11 cellular contexts compared by ENCODE assay signal in the genomic region with DNA sequence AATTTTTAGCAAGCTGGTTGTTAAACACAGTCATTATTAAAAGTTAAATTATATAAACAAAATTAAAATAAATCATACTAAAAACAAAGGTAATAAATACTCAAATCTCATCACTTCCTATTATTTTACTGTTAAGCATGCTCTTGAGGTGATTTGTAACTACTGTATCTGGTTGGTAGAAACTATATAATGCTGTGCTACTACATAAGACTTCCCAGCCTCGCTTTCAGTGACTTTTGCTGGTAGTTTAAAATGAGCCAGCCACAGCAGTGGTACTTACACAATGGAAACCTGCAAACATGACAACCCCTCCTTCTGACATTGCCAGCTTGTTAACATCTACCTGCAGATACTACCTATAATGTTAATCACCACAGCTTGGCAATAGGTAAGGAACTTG.
DNase-seq lines count a peak whose midpoint lies in the region; ATAC-seq and TF ChIP-seq lines count a peak whose summit lies in the region.
"Had no signal": no experiment of that assay in that cellular context is flagged by ENCODE, and none has a peak within 500 bp of the region (broad histone marks: within the 10 kb centered on the region; RNA-seq: fewer than 3 reads in every experiment).

No MANE protein-coding gene starts in this region.

- no peaks in the 10 kb centered on the region for H3K9me3 ChIP-seq in vagina

- no peaks in the 10 kb centered on the region for H3K27me3 Mint-ChIP-seq in stimulated activated naive CD8-positive, alpha-beta T cell treated with anti-CD3 and anti-CD28 coated beads, Interleukin-15, Interleukin-2, amounts not matched to agents 100 ng/mL and 50 ng/mL, for 24 hours
- H3K27me3 Mint-ChIP-seq in activated CD4-positive, alpha-beta memory T cell treated with anti-CD3 and anti-CD28 coated beads for 36 hours, result no peaks in the 10 kb centered on the region
- H3K27me3 Mint-ChIP-seq: B cell had no signal

- H3K36me3 ChIP-seq in vagina, result no peaks in the 10 kb centered on the region

- TF ChIP-seq POLR2A in vagina (IDR thresholded peaks at IDR 0.05), result no peak

- peaks cover 47% of the 10 kb centered on the region for H3K36me3 Mint-ChIP-seq in stimulated activated naive CD8-positive, alpha-beta T cell treated with anti-CD3 and anti-CD28 coated beads, Interleukin-15, Interleukin-2, amounts not matched to agents 100 ng/mL and 50 ng/mL, for 24 hours (ENCODE audit: low read depth)
- peaks cover 23% of the 10 kb centered on the region for H3K36me3 Mint-ChIP-seq in activated CD4-positive, alpha-beta memory T cell treated with anti-CD3 and anti-CD28 coated beads for 36 hours

- H3K4me1 ChIP-seq in vagina, result peaks cover 19% of the 10 kb centered on the region

- no peak for DNase-seq in stimulated activated naive CD8-positive, alpha-beta T cell treated with anti-CD3 and anti-CD28 coated beads, Interleukin-15, Interleukin-2, amounts not matched to agents 100 U/mL and 50 U/mL, for 24 hours
- no peak for DNase-seq in activated CD4-positive, alpha-beta memory T cell treated with anti-CD3 and anti-CD28 coated beads for 36 hours
- DNase-seq in vagina (ENCODE audit: extremely low spot score in 2 of 2) (no peak), COR-L47 (lab: John Stamatoyannopoulos, UW) (no peak), substantia nigra (lab: John Stamatoyannopoulos, UW) (no peak), NCI-H146 treated with DMSO at 0.1 percent for 48 hours (lab: John Stamatoyannopoulos, UW; ENCODE audit: unreplicated experiment) (no peak)
- DNase-seq: foreskin keratinocyte, NCI-H1930 had no signal

- ATAC-seq in stimulated activated naive CD8-positive, alpha-beta T cell treated with anti-CD3 and anti-CD28 coated beads, Interleukin-15, Interleukin-2, amounts not matched to agents 100 U/mL and 50 U/mL, for 24 hours, result no peak
- peak; percentile 49 for ATAC-seq in HG02943 (IDR thresholded peaks at IDR 0.05; ENCODE audit: low read depth, unreplicated experiment)
- ATAC-seq: foreskin keratinocyte had no signal

- H3K27me3 ChIP-seq in vagina, result no peaks in the 10 kb centered on the region
- H3K27me3 ChIP-seq: foreskin keratinocyte had no signal

- intact Hi-C loops in activated CD4-positive, alpha-beta memory T cell treated with anti-CD3 and anti-CD28 coated beads for 36 hours (cut with micrococcal nuclease), result loop anchor here (1.0 to 5.0 kb wide), 8 partner anchors 14 to 204 kb away; no protein-coding TSS in a partner anchor
- intact Hi-C loops in vagina (cut with DNase I), result no loop called here

- POLR2A ChIA-PET in activated CD4-positive, alpha-beta memory T cell treated with anti-CD3 and anti-CD28 coated beads for 36 hours (lab: Charles Lee), result interaction anchor here (0.8 to 1.9 kb wide), 8 partner anchors 35 to 204 kb away, joined by 3 to 11 read pairs (median 4); no protein-coding TSS in a partner anchor

- TF ChIP-seq CTCF in vagina (IDR thresholded peaks at IDR 0.05), result no peak

- H3K4me1 Mint-ChIP-seq in stimulated activated naive CD8-positive, alpha-beta T cell treated with anti-CD3 and anti-CD28 coated beads, Interleukin-15, Interleukin-2, amounts not matched to agents 100 ng/mL and 50 ng/mL, for 24 hours (ENCODE audit: low read depth), result peaks cover 45% of the 10 kb centered on the region
- peaks cover 33% of the 10 kb centered on the region for H3K4me1 Mint-ChIP-seq in activated CD4-positive, alpha-beta memory T cell treated with anti-CD3 and anti-CD28 coated beads for 36 hours (ENCODE audit: low read depth)

- no peak overlapping the region for H3K4me3 Mint-ChIP-seq in stimulated activated naive CD8-positive, alpha-beta T cell treated with anti-CD3 and anti-CD28 coated beads, Interleukin-15, Interleukin-2, amounts not matched to agents 100 ng/mL and 50 ng/mL, for 24 hours
- no peak overlapping the region for H3K4me3 Mint-ChIP-seq in activated CD4-positive, alpha-beta memory T cell treated with anti-CD3 and anti-CD28 coated beads for 36 hours
- H3K4me3 Mint-ChIP-seq: B cell had no signal

- H3K9me3 Mint-ChIP-seq in stimulated activated naive CD8-positive, alpha-beta T cell treated with anti-CD3 and anti-CD28 coated beads, Interleukin-15, Interleukin-2, amounts not matched to agents 100 ng/mL and 50 ng/mL, for 24 hours, result no peaks in the 10 kb centered on the region
- H3K9me3 Mint-ChIP-seq in activated CD4-positive, alpha-beta memory T cell treated with anti-CD3 and anti-CD28 coated beads for 36 hours, result no peaks in the 10 kb centered on the region

- peak overlapping the region; percentile 63 for H3K27ac ChIP-seq in vagina
- no peak overlapping the region for H3K27ac ChIP-seq in substantia nigra (ENCODE audit: low read depth, low read length, poor library complexity, severe bottlenecking)
- H3K27ac ChIP-seq: foreskin keratinocyte had no signal

- no peak overlapping the region for H3K4me3 ChIP-seq in vagina

- CTCF ChIA-PET in activated CD4-positive, alpha-beta memory T cell treated with anti-CD3 and anti-CD28 coated beads for 36 hours (lab: Charles Lee), result interaction anchor here (0.8 to 2.3 kb wide), 3 partner anchors 36 to 205 kb away, joined by 3 to 11 read pairs (median 4); no protein-coding TSS in a partner anchor

- peak overlapping the region; percentile 86 for H3K27ac Mint-ChIP-seq in stimulated activated naive CD8-positive, alpha-beta T cell treated with anti-CD3 and anti-CD28 coated beads, Interleukin-15, Interleukin-2, amounts not matched to agents 100 ng/mL and 50 ng/mL, for 24 hours
- peak overlapping the region; percentile 66 for H3K27ac Mint-ChIP-seq in activated CD4-positive, alpha-beta memory T cell treated with anti-CD3 and anti-CD28 coated beads for 36 hours
- H3K27ac Mint-ChIP-seq: B cell had no signal
